ENCODE assay signal across 8 cellular contexts in the genomic region with DNA sequence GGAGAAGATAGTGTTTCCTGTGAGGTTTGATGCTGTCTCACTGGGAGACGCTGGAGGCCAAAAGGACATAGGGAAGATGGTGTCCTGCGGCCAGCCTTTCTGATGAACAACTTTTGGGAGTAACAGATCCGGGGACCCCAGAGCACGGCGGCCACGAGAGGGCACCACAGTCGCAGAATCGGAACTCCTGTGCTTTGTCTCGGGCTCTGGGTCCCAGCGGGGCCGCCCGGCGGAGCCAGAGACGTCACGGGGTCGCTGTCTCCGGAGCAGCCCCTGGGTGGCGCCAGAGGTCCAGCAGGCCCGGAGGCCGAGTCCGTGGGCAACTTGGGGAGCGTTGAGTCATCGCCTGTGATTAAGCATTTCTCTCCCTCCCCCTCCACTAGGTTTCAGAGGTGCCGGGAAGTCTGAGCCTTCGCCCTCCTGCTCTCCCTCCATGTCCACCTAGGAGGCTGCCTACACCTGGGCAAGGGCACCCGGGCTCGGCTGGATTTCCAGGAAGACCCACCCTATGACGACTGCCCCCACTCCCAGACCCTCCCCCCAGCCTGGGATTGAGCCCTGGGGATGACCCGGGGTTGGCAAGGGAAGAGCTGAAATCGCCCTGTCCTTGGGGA. TPM values are rescaled to one million over a fixed set of nuclear protein-coding genes. Genes with fewer than 3 reads are reported as not detected.
DNase-seq lines count a peak whose midpoint lies in the region; ATAC-seq and TF ChIP-seq lines count a peak whose summit lies in the region.

No MANE protein-coding gene starts in this region.

- DNase-seq in NCI-H1417 treated with DMSO at 0.1 percent for 48 hours (lab: John Stamatoyannopoulos, UW), result peak; percentile 72
- DNase-seq in SW 1271 (lab: John Stamatoyannopoulos, UW), result peak; percentile 78 to 92
- DNase-seq in adipocyte (ENCODE audit: low read depth), result peak; percentile 99
- DNase-seq in cardiac septum (ENCODE audit: low spot score), result peak; percentile 99
- peak; percentile 92 to 100 (median 97) for DNase-seq in posterior cingulate gyrus
- DNase-seq in upper lobe of left lung, result peak; percentile 99

- H3K36me3 ChIP-seq in adipocyte (ENCODE audit: control insufficient read depth, insufficient read depth, low read length, severe bottlenecking) (no peaks in the 10 kb centered on the region), upper lobe of left lung (no peaks in the 10 kb centered on the region)

- H3K4me1 ChIP-seq in adipocyte (ENCODE audit: control insufficient read depth, insufficient read depth, low read length) (peaks cover 11% of the 10 kb centered on the region), upper lobe of left lung (peaks cover 22 to 42% (median 33%) of the 10 kb centered on the region in 4 donors)

- TF ChIP-seq CTCF in GM12873 (IDR thresholded peaks at IDR 0.05; ENCODE audit: insufficient read depth, low read depth, low read length, missing control alignments), result peak; percentile 99
- peak; percentile 98 to 100 (median 100) for TF ChIP-seq CTCF in upper lobe of left lung (IDR thresholded peaks at IDR 0.05)

- 0 to 4% methylated on average over 13 of the region's 30 CpGs for WGBS in upper lobe of left lung, 2 donors

- TF ChIP-seq POLR2A in upper lobe of left lung (IDR thresholded peaks at IDR 0.05), result no peak

- peak in 1 of 4 donors; percentile 67 for TF ChIP-seq EP300 in upper lobe of left lung (IDR thresholded peaks at IDR 0.05)

- ATAC-seq in HG02763 (IDR thresholded peaks at IDR 0.05; ENCODE audit: unreplicated experiment), result peak; percentile 76
- peak; percentile 97 to 98 for ATAC-seq in upper lobe of left lung (ENCODE audit: low FRiP score in 2 of 2)

- H3K4me3 ChIP-seq in adipocyte (ENCODE audit: low read length), result peak overlapping the region; percentile 63
- peak overlapping the region in 3 of 4 donors; percentile 13 to 41 (median 31) for H3K4me3 ChIP-seq in upper lobe of left lung

- no peaks in the 10 kb centered on the region for H3K9me3 ChIP-seq in adipocyte (ENCODE audit: control insufficient read depth, low read length)
- no peaks in the 10 kb centered on the region for H3K9me3 ChIP-seq in upper lobe of left lung

- H3K9ac ChIP-seq in adipocyte (ENCODE audit: low read length), result peak overlapping the region; percentile 78

- intact Hi-C loops in cardiac septum (cut with DNase I), result loop anchor here (1.0 to 10.0 kb wide), 3 partner anchors 165 to 467 kb away; a partner anchor contains a TSS
- intact Hi-C loops in posterior cingulate gyrus (cut with DNase I), result loop anchor here (1.0 kb wide), 1 partner anchor 195 kb away; no protein-coding TSS in a partner anchor

- peak overlapping the region; percentile 68 to 86 (median 83) for H3K27ac ChIP-seq in upper lobe of left lung

- H3K27me3 ChIP-seq in adipocyte (replicated peaks; ENCODE audit: control insufficient read depth, insufficient read depth, low read length) (peaks cover 6% of the 10 kb centered on the region), upper lobe of left lung (no peaks in the 10 kb centered on the region)

RNA-seq across cellular contexts. Expression of a gene that starts 3.2 kb away (rescaled TPM):
- 0.78 TPM for total RNA-seq in cardiac septum
- total RNA-seq in upper lobe of left lung, result 1 to 10 TPM in 2 of 6 donors, not detected in 4; 1.3 to 5.2 TPM

RNA-seq across cellular contexts. Expression of a gene that starts 25.8 kb away (rescaled TPM):
- total RNA-seq in cardiac septum, result 0.35 TPM
- 1 to 10 TPM in 5 of 6 donors, under 1 TPM in 1; 0.46 to 4.4 (median 2.1) TPM for total RNA-seq in upper lobe of left lung

RNA-seq across cellular contexts. Expression of a gene that starts 25.8 kb away (rescaled TPM):
- 19.5 TPM for total RNA-seq in cardiac septum
- total RNA-seq in upper lobe of left lung, result 10 to 100 TPM; 30.4 to 95.3 (median 35.3) TPM

RNA-seq across cellular contexts. Expression of a gene that starts 58.1 kb away (rescaled TPM):
- total RNA-seq in cardiac septum (3.5 TPM), upper lobe of left lung (1 to 10 TPM; 1.5 to 4.3 (median 2.5) TPM)

Comparison
In these comparisons a context has a peak if more than half of its experiments do, and no peak if none do; other contexts are left out.
1. Peak in every context shown above with its lines: DNase-seq, ATAC-seq, H3K4me3 ChIP-seq and H3K27ac ChIP-seq.